Comparison of ENCODE assay signal across 7 cellular contexts in genomic region chr17:42673885-42674754, GRCh38. TPM values are rescaled to one million over a fixed set of nuclear protein-coding genes. Genes with fewer than 3 reads are reported as not detected.
DNase-seq lines count a peak whose midpoint lies in the region; ATAC-seq and TF ChIP-seq lines count a peak whose summit lies in the region.

No MANE protein-coding gene starts in this region.

- intact Hi-C loops in body of pancreas (cut with DNase I) = loop anchor here (5.0 kb wide), 1 partner anchor 62 kb away; no protein-coding TSS in a partner anchor

- peak overlapping the region; percentile 93 for H3K4me3 ChIP-seq in GM08714 (ENCODE audit: low read length)
- peak overlapping the region; percentile 23 to 98 for H3K4me3 ChIP-seq in body of pancreas
- H3K4me3 ChIP-seq in thoracic aorta = peak overlapping the region; percentile 93

- TF ChIP-seq CTCF in LNCAP (IDR thresholded peaks at IDR 0.05) (peak; percentile 25; the same call in 1 of the 2 replicates), body of pancreas (IDR thresholded peaks at IDR 0.05) (peak in 4 of 7 experiments; percentile 14 to 29 (median 21)), thoracic aorta (IDR thresholded peaks at IDR 0.05) (peak; percentile 41)

- no peak for ATAC-seq in body of pancreas
- no peak for ATAC-seq in thoracic aorta (ENCODE audit: insufficient number of reproducible peaks, low FRiP score, low read depth)
- no peak for ATAC-seq in HG03571 (IDR thresholded peaks at IDR 0.05; ENCODE audit: unreplicated experiment)

- TF ChIP-seq POLR2A in body of pancreas (IDR thresholded peaks at IDR 0.05) = no peak

- H3K36me3 ChIP-seq in body of pancreas (replicated peaks in 1 of 2; ENCODE audit: insufficient read depth in 1 of 2, low read depth in 2 of 2) (peaks cover 7 to 13% of the 10 kb centered on the region in 2 donors), thoracic aorta (peaks cover 39% of the 10 kb centered on the region)

- no peaks in the 10 kb centered on the region for H3K27me3 ChIP-seq in body of pancreas
- H3K27me3 ChIP-seq in thoracic aorta (replicated peaks; ENCODE audit: insufficient read depth) = no peaks in the 10 kb centered on the region

- WGBS in body of pancreas, 2 donors = 35 to 46% methylated on average over 11 to 32 of the region's 32 CpGs

- H3K27ac ChIP-seq in body of pancreas = peak overlapping the region; percentile 91 to 97 (median 93)
- H3K27ac ChIP-seq in thoracic aorta = peak overlapping the region; percentile 73 to 92

- H3K9me3 ChIP-seq in body of pancreas (no peaks in the 10 kb centered on the region), thoracic aorta (no peaks in the 10 kb centered on the region)

- peak in 3 of 4 donors; percentile 53 to 62 (median 54) for DNase-seq in body of pancreas
- peak; percentile 85 for DNase-seq in islet precursor cell
- no peak for DNase-seq in thoracic aorta (ENCODE audit: low spot score)
- DNase-seq in NCI-H1105 treated with DMSO at 0.1 percent for 48 hours (lab: John Stamatoyannopoulos, UW) = no peak

- H3K4me1 ChIP-seq in body of pancreas (peaks cover 66% of the 10 kb centered on the region), thoracic aorta (ENCODE audit: control insufficient read depth in 1 of 2, low read depth in 2 of 2) (peaks cover 37 to 42% of the 10 kb centered on the region in 2 donors)

RNA-seq across cellular contexts. Expression of gene PLEKHH3, which starts 2.7 kb away (rescaled TPM):
- total RNA-seq in body of pancreas = 100 to 1,000 TPM in 1 of 2 donors, 10 to 100 TPM in 1; 63.0 to 105 TPM
- total RNA-seq in thoracic aorta = 10 to 100 TPM; 54.8 to 59.2 TPM

RNA-seq across cellular contexts. Expression of gene CCR10, which starts 7.5 kb away (rescaled TPM):
- under 1 TPM; 0.78 to 0.99 TPM for total RNA-seq in body of pancreas
- total RNA-seq in thoracic aorta = 1 to 10 TPM; 3.2 to 3.4 TPM

RNA-seq across cellular contexts. Expression of gene CNTNAP1, which starts 8.2 kb away (rescaled TPM):
- 1 to 10 TPM; 4.9 to 6.7 TPM for total RNA-seq in body of pancreas
- 10 to 100 TPM in 1 of 2 donors, 1 to 10 TPM in 1; 9.1 to 19.6 TPM for total RNA-seq in thoracic aorta

RNA-seq across cellular contexts. Expression of gene TUBG2, which starts 15.0 kb away (rescaled TPM):
- total RNA-seq in body of pancreas = 10 to 100 TPM; 64.1 to 80.4 TPM
- total RNA-seq in thoracic aorta = 10 to 100 TPM; 47.2 to 49.0 TPM

Comparison
In these comparisons a context has a peak if more than half of its experiments do, and no peak if none do; other contexts are left out.
1. DNase-seq: peak in body of pancreas (3 of 4) and islet precursor cell (single experiment); none in thoracic aorta (single experiment) and NCI-H1105 treated with DMSO at 0.1 percent for 48 hours (single experiment).
2. Peak in every context shown above with its lines, with median percentiles within 50 percentile points of each other: H3K4me3 ChIP-seq and CTCF ChIP-seq.